13 cellular contexts compared by ENCODE assay signal in genomic region chr3:177973241-177973840, GRCh38.
DNase-seq lines count a peak whose midpoint lies in the region; ATAC-seq and TF ChIP-seq lines count a peak whose summit lies in the region.
"Had no signal": no experiment of that assay in that cellular context is flagged by ENCODE, and none has a peak within 500 bp of the region (broad histone marks: within the 10 kb centered on the region; RNA-seq: fewer than 3 reads in every experiment).

No MANE protein-coding gene starts in this region.

- H2AFZ ChIP-seq in hepatocyte = no peak overlapping the region

- peak; percentile 19 for ATAC-seq in stimulated activated naive CD8-positive, alpha-beta T cell treated with anti-CD3 and anti-CD28 coated beads, Interleukin-15, Interleukin-2, amounts not matched to agents 100 U/mL and 50 U/mL, for 24 hours
- no peak for ATAC-seq in stimulated activated naive CD8-positive, alpha-beta T cell treated with anti-CD3 and anti-CD28 coated beads, Interleukin-15, amount 100 ng/mL, for 72 hours
- no peak for ATAC-seq in HG03196 (IDR thresholded peaks at IDR 0.05; ENCODE audit: unreplicated experiment)

- H3K4me3 ChIP-seq in hepatocyte (no peak overlapping the region), MG63 (no peak overlapping the region)
- H3K4me3 ChIP-seq: right atrium auricular region had no signal

- H3K27me3 Mint-ChIP-seq in stimulated activated naive CD8-positive, alpha-beta T cell treated with anti-CD3 and anti-CD28 coated beads, Interleukin-15, amount 100 ng/mL, for 72 hours = no peaks in the 10 kb centered on the region
- H3K27me3 Mint-ChIP-seq in CD14-positive monocyte (ENCODE audit: low read depth in 3 of 3) = peaks cover 0 to 3% (median 0%) of the 10 kb centered on the region in 3 donors

- H3K36me3 ChIP-seq in hepatocyte (replicated peaks; ENCODE audit: insufficient read depth, low read depth) = no peaks in the 10 kb centered on the region
- H3K36me3 ChIP-seq in MG63 = no peaks in the 10 kb centered on the region
- H3K36me3 ChIP-seq: right atrium auricular region had no signal

- intact Hi-C loops in CD14-positive monocyte (cut with micrococcal nuclease) = no loop called here

- H3K36me3 Mint-ChIP-seq in CD14-positive monocyte = peaks cover 0 to 2% of the 10 kb centered on the region in 2 donors

- H3K27me3 ChIP-seq in hepatocyte = no peaks in the 10 kb centered on the region
- no peaks in the 10 kb centered on the region for H3K27me3 ChIP-seq in MG63
- H3K27me3 ChIP-seq: right atrium auricular region had no signal

- peaks cover 6% of the 10 kb centered on the region for H3K4me1 ChIP-seq in hepatocyte (ENCODE audit: insufficient read depth)
- H3K4me1 ChIP-seq: right atrium auricular region had no signal

- no peak overlapping the region for H3K4me3 Mint-ChIP-seq in stimulated activated naive CD8-positive, alpha-beta T cell treated with anti-CD3 and anti-CD28 coated beads, Interleukin-15, amount 100 ng/mL, for 72 hours
- no peak overlapping the region for H3K4me3 Mint-ChIP-seq in CD14-positive monocyte

- DNase-seq in stimulated activated naive CD8-positive, alpha-beta T cell treated with anti-CD3 and anti-CD28 coated beads, Interleukin-15, Interleukin-2, amounts not matched to agents 100 U/mL and 50 U/mL, for 24 hours = no peak
- no peak for DNase-seq in stimulated activated naive CD8-positive, alpha-beta T cell treated with anti-CD3 and anti-CD28 coated beads, Interleukin-15, amount 100 ng/mL, for 72 hours
- peak; percentile 65 for DNase-seq in amniotic epithelial cell (ENCODE audit: low read depth)
- DNase-seq in hepatocyte (ENCODE audit: low spot score) = peak; percentile 24
- DNase-seq in MG63 = no peak
- no peak for DNase-seq in D341Med (ENCODE audit: low spot score)
- no peak for DNase-seq in CD14-positive monocyte (ENCODE audit: low spot score)
- DNase-seq: activated CD8-positive, alpha-beta memory T cell treated with anti-CD3 and anti-CD28 coated beads, Interleukin-2, amount 50 U/mL, for 4 hours; DMS79; hypothalamus; NCI-H510A had no signal

- no peak overlapping the region for H3K4me2 ChIP-seq in hepatocyte

- TF ChIP-seq CTCF in hepatocyte (IDR thresholded peaks at IDR 0.05; ENCODE audit: poor library complexity) = no peak
- TF ChIP-seq CTCF in CD14-positive monocyte (IDR thresholded peaks at IDR 0.05) = no peak

- no peaks in the 10 kb centered on the region for H3K9me2 ChIP-seq in hepatocyte (replicated peaks; ENCODE audit: insufficient read depth)

- H3K27ac Mint-ChIP-seq in stimulated activated naive CD8-positive, alpha-beta T cell treated with anti-CD3 and anti-CD28 coated beads, Interleukin-15, amount 100 ng/mL, for 72 hours = no peak overlapping the region
- H3K27ac Mint-ChIP-seq in CD14-positive monocyte = no peak overlapping the region

- H3K9me3 ChIP-seq in hepatocyte (ENCODE audit: low read depth) (no peaks in the 10 kb centered on the region), MG63 (no peaks in the 10 kb centered on the region)
- H3K9me3 ChIP-seq: right atrium auricular region had no signal

- H4K20me1 ChIP-seq in hepatocyte (ENCODE audit: insufficient read depth, poor library complexity, severe bottlenecking) = no peaks in the 10 kb centered on the region

- H3K79me2 ChIP-seq in hepatocyte = no peaks in the 10 kb centered on the region

- WGBS in hepatocyte (ENCODE audit: low lambda C conversion rate, missing lambda C conversion rate) = 74% methylated on average over 2 of the region's 2 CpGs

- H3K27ac ChIP-seq in hepatocyte = peak overlapping the region; percentile 56
- H3K27ac ChIP-seq: right atrium auricular region had no signal

- H3K9me3 Mint-ChIP-seq in stimulated activated naive CD8-positive, alpha-beta T cell treated with anti-CD3 and anti-CD28 coated beads, Interleukin-15, amount 100 ng/mL, for 72 hours = no peaks in the 10 kb centered on the region
- H3K9me3 Mint-ChIP-seq in CD14-positive monocyte = peaks cover 0 to 7% (median 2%) of the 10 kb centered on the region in 7 donors

- no peaks in the 10 kb centered on the region for H3K4me1 Mint-ChIP-seq in stimulated activated naive CD8-positive, alpha-beta T cell treated with anti-CD3 and anti-CD28 coated beads, Interleukin-15, amount 100 ng/mL, for 72 hours
- H3K4me1 Mint-ChIP-seq in CD14-positive monocyte = peaks cover 7% of the 10 kb centered on the region

Comparison
In these comparisons a context has a peak if more than half of its experiments do, and no peak if none do; other contexts are left out.
1. DNase-seq: peak in amniotic epithelial cell (single experiment) and hepatocyte (single experiment); none in stimulated activated naive CD8-positive, alpha-beta T cell treated with anti-CD3 and anti-CD28 coated beads, Interleukin-15, Interleukin-2, amounts not matched to agents 100 U/mL and 50 U/mL, for 24 hours (single experiment), stimulated activated naive CD8-positive, alpha-beta T cell treated with anti-CD3 and anti-CD28 coated beads, Interleukin-15, amount 100 ng/mL, for 72 hours (0 of 2), MG63 (single experiment), D341Med (single experiment) and CD14-positive monocyte (single experiment).